Comparison of ENCODE assay signal across 30 cellular contexts in genomic region chr3:127938800-127939199, GRCh38. TPM values are rescaled to one million over a fixed set of nuclear protein-coding genes. Genes with fewer than 3 reads are reported as not detected.
DNase-seq lines count a peak whose midpoint lies in the region; ATAC-seq, FAIRE-seq and TF ChIP-seq lines count a peak whose summit lies in the region.
"Had no signal": no experiment of that assay in that cellular context is flagged by ENCODE, and none has a peak within 500 bp of the region (broad histone marks: within the 10 kb centered on the region; RNA-seq: fewer than 3 reads in every experiment).

No MANE protein-coding gene starts in this region.

- H3K9ac ChIP-seq in H9 (ENCODE audit: extremely low read depth, insufficient read length, low read length) (no peak overlapping the region), K562 (ENCODE audit: insufficient read depth in 1 of 2, low read depth in 2 of 2, low read length in 2 of 2) (no peak overlapping the region)
- H3K9ac ChIP-seq: BLaER1 had no signal

- TF ChIP-seq RAD21 in K562 (CRISPR knock-in tag; conservative IDR thresholded peaks at IDR 0.05 in 1 of 2, IDR thresholded peaks at IDR 0.05 in 1 of 2), result no peak

- no peak overlapping the region for H2BK15ac ChIP-seq in H9 (ENCODE audit: low read depth, low read length)

- TF ChIP-seq EP300 in K562 (IDR thresholded peaks at IDR 0.05; ENCODE audit: low read length), result no peak

- BruUV-seq in K562 (replicated peaks; lab: Mats Ljungman, UMichigan), result no TSS peak

- H3K4me1 Mint-ChIP-seq in H9, result no peaks in the 10 kb centered on the region
- H3K4me1 Mint-ChIP-seq: CD14-positive monocyte; CD4-positive, alpha-beta memory T cell; CD4-positive, CD25-positive, alpha-beta regulatory T cell; CD8-positive, alpha-beta memory T cell had no signal

- no peak for TF ChIP-seq POLR2A in K562 (conservative IDR thresholded peaks at IDR 0.05)

- no peak overlapping the region for H2BK12ac ChIP-seq in H9 (ENCODE audit: insufficient read length, low read depth, low read length)

- no peak overlapping the region for H3K4me2 ChIP-seq in H9 (ENCODE audit: insufficient read depth, insufficient read length, low read length)
- peak overlapping the region; percentile 46 for H3K4me2 ChIP-seq in K562 (ENCODE audit: insufficient read depth, low read length)
- H3K4me2 ChIP-seq: BLaER1 had no signal

- no peak overlapping the region for H3K4me3 ChIP-seq in K562
- H3K4me3 ChIP-seq in MG63, result no peak overlapping the region
- H3K4me3 ChIP-seq: BLaER1, GM12878 had no signal

- no peaks in the 10 kb centered on the region for H4K20me1 ChIP-seq in H9 (ENCODE audit: control insufficient read depth, insufficient read depth, insufficient read length)
- no peaks in the 10 kb centered on the region for H4K20me1 ChIP-seq in K562 (replicated peaks; ENCODE audit: control insufficient read depth, insufficient read depth, low read length)
- H4K20me1 ChIP-seq: BLaER1 had no signal

- no peak overlapping the region for H3K14ac ChIP-seq in H9 (ENCODE audit: insufficient read depth, low read length)

- no peak overlapping the region for H3K4me3 Mint-ChIP-seq in H9
- H3K4me3 Mint-ChIP-seq: CD14-positive monocyte; CD4-positive, alpha-beta memory T cell; CD4-positive, CD25-positive, alpha-beta regulatory T cell; CD8-positive, alpha-beta memory T cell had no signal

- no peaks in the 10 kb centered on the region for H3K36me3 Mint-ChIP-seq in H9 (ENCODE audit: insufficient read depth in 1 of 3, low read depth in 3 of 3)
- H3K36me3 Mint-ChIP-seq: CD14-positive monocyte; CD4-positive, CD25-positive, alpha-beta regulatory T cell; CD8-positive, alpha-beta memory T cell had no signal

- POLR2A ChIA-PET in K562 (lab: Yijun Ruan, JAX), result no interaction called here

- H3K27me3 ChIP-seq in H9 (ENCODE audit: insufficient read depth, low read length), result no peaks in the 10 kb centered on the region
- no peaks in the 10 kb centered on the region for H3K27me3 ChIP-seq in K562 (ENCODE audit: control insufficient read depth in 2 of 2, insufficient read depth in 2 of 2, low read length in 2 of 2)
- H3K27me3 ChIP-seq in MG63, result no peaks in the 10 kb centered on the region
- H3K27me3 ChIP-seq: BLaER1 had no signal

- no peak for FAIRE-seq in K562 (lab: Jason Lieb, UNC)
- FAIRE-seq: A204.1, GM12878, GM12892, GM18507 had no signal

- no peak overlapping the region for H3K27ac Mint-ChIP-seq in H9
- H3K27ac Mint-ChIP-seq: CD14-positive monocyte; CD4-positive, CD25-positive, alpha-beta regulatory T cell; CD8-positive, alpha-beta memory T cell had no signal

- peaks cover 39% of the 10 kb centered on the region for H3K27me3 Mint-ChIP-seq in H9 (ENCODE audit: low read depth)

- WGBS in H9 (ENCODE audit: extremely low coverage, insufficient read length, low lambda C conversion rate), result no CpG with 5 or more reads among the region's 4 CpGs
- 0% methylated on average over 4 of the region's 4 CpGs for WGBS in K562 (ENCODE audit: insufficient coverage, low coverage, missing lambda C conversion rate)

- no peaks in the 10 kb centered on the region for H3K9me1 ChIP-seq in K562 (ENCODE audit: control insufficient read depth, insufficient read depth, low read length)

- TF ChIP-seq CTCF in H9 (conservative IDR thresholded peaks at IDR 0.05) (no peak), K562 (IDR thresholded peaks at IDR 0.05 in 2 of 3, conservative IDR thresholded peaks at IDR 0.05 in 1 of 3; ENCODE audit: insufficient read depth in 2 of 3, low read depth in 1 of 3, low read length in 3 of 3) (no peak)

- H3K79me2 ChIP-seq in H9 (ENCODE audit: insufficient read depth, low read length) (no peaks in the 10 kb centered on the region), K562 (ENCODE audit: control insufficient read depth, insufficient read depth, low read length) (no peaks in the 10 kb centered on the region)

- no peak overlapping the region for H2BK20ac ChIP-seq in H9 (ENCODE audit: low read depth, low read length, poor library complexity, severe bottlenecking)

- H3K4me1 ChIP-seq in H9 (ENCODE audit: insufficient read depth, low read length) (no peaks in the 10 kb centered on the region), K562 (replicated peaks in 1 of 2; ENCODE audit: control insufficient read depth in 2 of 2, insufficient read depth in 2 of 2, low read length in 2 of 2) (no peaks in the 10 kb centered on the region)
- H3K4me1 ChIP-seq: BE2C, BLaER1 had no signal

- H3K79me1 ChIP-seq in H9 (ENCODE audit: insufficient read depth, low read depth, low read length, poor library complexity, severe bottlenecking), result no peaks in the 10 kb centered on the region

- H4K8ac ChIP-seq in H9 (replicated peaks; ENCODE audit: insufficient read length, low read depth, low read length), result no peak overlapping the region

- ATAC-seq in K562, result no peak
- ATAC-seq: GM12878 had no signal

- H4K91ac ChIP-seq in H9 (ENCODE audit: insufficient read length, low read depth, low read length), result no peak overlapping the region

- intact Hi-C loops in K562 (cut with micrococcal nuclease), result no loop called here

- no peak overlapping the region for H2BK120ac ChIP-seq in H9 (ENCODE audit: low read depth, low read length, poor library complexity, severe bottlenecking)

- H2AFZ ChIP-seq in H9 (ENCODE audit: low read length) (peak overlapping the region; percentile 23), K562 (ENCODE audit: low read depth, low read length) (peak overlapping the region; percentile 59)

- DNase-seq in NCI-H748 (lab: John Stamatoyannopoulos, UW; ENCODE audit: unreplicated experiment), result peak; percentile 33
- DNase-seq in NCI-H748 treated with DMSO at 0.1 percent for 48 hours (lab: John Stamatoyannopoulos, UW), result no peak
- no peak for DNase-seq in H9
- DNase-seq in K562 (ENCODE audit: extremely low read depth in 1 of 4, low spot score in 3 of 4), result no peak
- no peak for DNase-seq in MG63
- DNase-seq: 8988T; ACHN; BE2C; C1 segment of cervical spinal cord; CD4-positive, alpha-beta memory T cell; CD4-positive, CD25-positive, alpha-beta regulatory T cell; CD8-positive, alpha-beta memory T cell; COR-L47; DMS 273 treated with DMSO at 0.1 percent for 48 hours; DMS153; DMS53; DMS79; DND-41; EL; GDM1 had no signal

- no peak overlapping the region for H3K4ac ChIP-seq in H9 (ENCODE audit: low read depth, low read length)

- CTCF ChIA-PET in K562 (lab: Yijun Ruan, JAX; ENCODE audit: low intra/inter-chr PET ratio), result no interaction called here

- H2AK5ac ChIP-seq in H9 (ENCODE audit: insufficient read length, low read length), result no peak overlapping the region

- H3K9me3 ChIP-seq in H9 (ENCODE audit: control insufficient read depth, low read depth, low read length) (no peaks in the 10 kb centered on the region), K562 (replicated peaks; ENCODE audit: control insufficient read depth, insufficient read depth, low read depth, low read length) (no peaks in the 10 kb centered on the region), MG63 (peaks cover 12% of the 10 kb centered on the region)
- H3K9me3 ChIP-seq: BE2C had no signal

- no peak overlapping the region for H2BK5ac ChIP-seq in H9 (ENCODE audit: insufficient read length, low read length)

- H3K36me3 ChIP-seq in K562 (ENCODE audit: control insufficient read depth, insufficient read depth, low read length) (no peaks in the 10 kb centered on the region), MG63 (no peaks in the 10 kb centered on the region)
- H3K36me3 ChIP-seq: BE2C, BLaER1 had no signal

- H3K18ac ChIP-seq in H9 (ENCODE audit: insufficient read length, low read depth, low read length), result no peak overlapping the region

- H3K23ac ChIP-seq in H9 (ENCODE audit: insufficient read length, low read depth, low read length), result no peak overlapping the region

- H3K23me2 ChIP-seq in H9 (ENCODE audit: insufficient read length, low read depth, low read length, poor library complexity, severe bottlenecking), result no peaks in the 10 kb centered on the region

- in situ Hi-C loops in K562 (cut with MboI), result no loop called here

- H3K56ac ChIP-seq in H9 (ENCODE audit: insufficient read length, low read depth, low read length), result no peak overlapping the region

- no peak overlapping the region for H4K5ac ChIP-seq in H9 (ENCODE audit: insufficient read length, low read depth, low read length)

- H3T11ph ChIP-seq in H9 (ENCODE audit: low read length), result no peak overlapping the region

- H3K27ac ChIP-seq in H9 (ENCODE audit: insufficient read length, low read depth, low read length), result no peak overlapping the region
- H3K27ac ChIP-seq in K562 (ENCODE audit: extremely low read depth, low read depth, low read length), result no peak overlapping the region
- H3K27ac ChIP-seq: BLaER1 had no signal

- H3K9me3 Mint-ChIP-seq in H9, result peaks cover 3 to 6% of the 10 kb centered on the region in 2 experiments

RNA-seq across cellular contexts. Expression of gene KBTBD12, which starts 23.8 kb away (rescaled TPM):
- total RNA-seq in H9 (2021) (not detected in 2 replicates), K562 (2014; rRNA removed) (not detected in 2 replicates), K562 (2014; rRNA removed; fragmentation: Illumina TruSeq; extraction: Trizol) (not detected in 2 replicates), K562 (2015; rRNA removed; fragmentation: Illumina TruSeq; extraction: Trizol) (not detected in 2 replicates), K562 (2021) (not detected in 2 replicates)
- not detected in 2 replicates for total RNA-seq in K562 (2011; cell fraction: chromatin; rRNA removed; ENCODE audit: low replicate concordance)
- total RNA-seq in K562 (2011; cell fraction: nucleolus; rRNA removed), result not detected in 2 replicates
- not detected in 2 replicates for total RNA-seq in K562 (2011; cell fraction: nucleoplasm; rRNA removed)
- polyA plus RNA-seq in K562 (2011; rRNA removed) (not detected in 2 replicates), K562 (2014; fragmentation: Illumina TruSeq; extraction: Trizol) (not detected in 2 replicates), K562 (2014; fragmentation: Nextera tagmentation; extraction: Ambion mirVana) (not detected), K562 (2014; rRNA removed) (not detected in 2 replicates)
- not detected in 2 replicates for polyA plus RNA-seq in K562 (2011; cell fraction: cytosol; rRNA removed)
- polyA plus RNA-seq in K562 (2011; cell fraction: nucleus; rRNA removed), result not detected in 2 replicates
- not detected in 2 replicates for polyA plus RNA-seq in K562 (2012)
- polyA minus RNA-seq in K562 (2011; rRNA and poly(A)+ RNA removed), result 0.06 TPM in 1 of 2 replicates, not detected in the other
- polyA minus RNA-seq in K562 (2011; cell fraction: cytosol; rRNA and poly(A)+ RNA removed), result not detected in 2 replicates
- not detected in 2 replicates for polyA minus RNA-seq in K562 (2011; cell fraction: nucleus; rRNA and poly(A)+ RNA removed)
- total RNA-seq in MG63 (2014; rRNA removed; shearing (Covaris generic); ENCODE audit: low replicate concordance), result not detected in 2 replicates
- total RNA-seq: A673; CD4-positive, alpha-beta memory T cell; CD4-positive, CD25-positive, alpha-beta regulatory T cell; CD8-positive, alpha-beta memory T cell; Daoy; G401; GM12878 had no signal
- polyA plus RNA-seq: AG04450; CD14-positive monocyte; CD4-positive, CD25-positive, alpha-beta regulatory T cell; CD8-positive, alpha-beta memory T cell had no signal
